26 cellular contexts compared by ENCODE assay signal in genomic region chr22:26785942-26786341, GRCh38.
DNase-seq lines count a peak whose midpoint lies in the region; ATAC-seq and TF ChIP-seq lines count a peak whose summit lies in the region.
"Had no signal": no experiment of that assay in that cellular context is flagged by ENCODE, and none has a peak within 500 bp of the region (broad histone marks: within the 10 kb centered on the region; RNA-seq: fewer than 3 reads in every experiment).

No MANE protein-coding gene starts in this region.

- H2AFZ ChIP-seq in OCI-LY7 (ENCODE audit: low read length), result no peak overlapping the region

- no peaks in the 10 kb centered on the region; the same call in 1 of the 2 replicates for H3K36me3 ChIP-seq in OCI-LY7 (ENCODE audit: insufficient read depth, low read length)
- H3K36me3 ChIP-seq: brain microvascular endothelial cell had no signal

- peak overlapping the region; percentile 38 for H3K27ac Mint-ChIP-seq in activated naive CD4-positive, alpha-beta T cell treated with anti-CD3 and anti-CD28 coated beads, Interleukin-2, amount 10 ng/mL, durations not matched to agents 7 days and 5 days
- H3K27ac Mint-ChIP-seq in stimulated activated naive B cell treated with anti-CD40 and anti-IgM and Interleukin-4, amounts not matched to agents 10 μg/mL and 1 μg/mL and 100 μg/mL, for 72 hours, result peak overlapping the region; percentile 62
- H3K27ac Mint-ChIP-seq: activated CD4-positive, alpha-beta memory T cell treated with anti-CD3 and anti-CD28 coated beads for 36 hours had no signal

- ATAC-seq in stimulated activated naive B cell treated with anti-CD40 and anti-IgM and Interleukin-4, amounts not matched to agents 10 μg/mL and 1 μg/mL and 100 μg/mL, for 72 hours (replicated peaks), result peak; percentile 18 to 55

- H3K4me1 Mint-ChIP-seq in activated naive CD4-positive, alpha-beta T cell treated with anti-CD3 and anti-CD28 coated beads, Interleukin-2, amount 10 ng/mL, durations not matched to agents 7 days and 5 days, result peaks cover 3% of the 10 kb centered on the region
- H3K4me1 Mint-ChIP-seq in stimulated activated naive B cell treated with anti-CD40 and anti-IgM and Interleukin-4, amounts not matched to agents 10 μg/mL and 1 μg/mL and 100 μg/mL, for 72 hours, result peaks cover 4 to 23% of the 10 kb centered on the region in 2 donors

- no peaks in the 10 kb centered on the region for H3K9me3 Mint-ChIP-seq in activated naive CD4-positive, alpha-beta T cell treated with anti-CD3 and anti-CD28 coated beads, Interleukin-2, amount 10 ng/mL, durations not matched to agents 7 days and 5 days
- peaks cover 0 to 3% of the 10 kb centered on the region in 2 donors for H3K9me3 Mint-ChIP-seq in stimulated activated naive B cell treated with anti-CD40 and anti-IgM and Interleukin-4, amounts not matched to agents 10 μg/mL and 1 μg/mL and 100 μg/mL, for 72 hours
- H3K9me3 Mint-ChIP-seq: activated CD4-positive, alpha-beta memory T cell treated with anti-CD3 and anti-CD28 coated beads for 36 hours; CD4-positive, alpha-beta memory T cell had no signal

- H3K36me3 Mint-ChIP-seq in activated naive CD4-positive, alpha-beta T cell treated with anti-CD3 and anti-CD28 coated beads, Interleukin-2, amount 10 ng/mL, durations not matched to agents 7 days and 5 days, result peaks cover 21% of the 10 kb centered on the region
- H3K36me3 Mint-ChIP-seq in stimulated activated naive B cell treated with anti-CD40 and anti-IgM and Interleukin-4, amounts not matched to agents 10 μg/mL and 1 μg/mL and 100 μg/mL, for 72 hours, result peaks cover 36 to 67% of the 10 kb centered on the region in 2 donors

- H3K9me3 ChIP-seq in OCI-LY7 (ENCODE audit: low read length), result no peaks in the 10 kb centered on the region
- H3K9me3 ChIP-seq: psoas muscle, sigmoid colon, testis had no signal

- H3K27ac ChIP-seq in OCI-LY7 (ENCODE audit: low read depth, low read length, poor library complexity, severe bottlenecking), result no peak overlapping the region
- H3K27ac ChIP-seq: brain microvascular endothelial cell, psoas muscle, sigmoid colon, SK-N-MC, testis had no signal

- POLR2A ChIA-PET in OCI-LY7 (lab: Charles Lee), result interaction anchor here (0.7 to 1.2 kb wide), 2 partner anchors 10 to 841 kb away, joined by 3 read pairs; no protein-coding TSS in a partner anchor

- TF ChIP-seq CTCF in GM20000 (IDR thresholded peaks at IDR 0.05; ENCODE audit: extremely low read depth, missing control alignments), result no peak
- TF ChIP-seq CTCF in OCI-LY7 (conservative IDR thresholded peaks at IDR 0.05; ENCODE audit: low read length), result no peak

- CTCF ChIA-PET in activated naive CD4-positive, alpha-beta T cell treated with anti-CD3 and anti-CD28 coated beads, Interleukin-2, amount 10 ng/mL, durations not matched to agents 7 days and 5 days (lab: Charles Lee), result interaction anchor here (1.1 kb wide), 1 partner anchor 10 kb away, joined by 4 read pairs; no protein-coding TSS in a partner anchor
- CTCF ChIA-PET in OCI-LY7 (lab: Charles Lee; ENCODE audit: unreplicated experiment), result no interaction called here

- no peaks in the 10 kb centered on the region for H3K27me3 Mint-ChIP-seq in activated naive CD4-positive, alpha-beta T cell treated with anti-CD3 and anti-CD28 coated beads, Interleukin-2, amount 10 ng/mL, durations not matched to agents 7 days and 5 days
- no peaks in the 10 kb centered on the region for H3K27me3 Mint-ChIP-seq in stimulated activated naive B cell treated with anti-CD40 and anti-IgM and Interleukin-4, amounts not matched to agents 10 μg/mL and 1 μg/mL and 100 μg/mL, for 72 hours
- H3K27me3 Mint-ChIP-seq: activated CD4-positive, alpha-beta memory T cell treated with anti-CD3 and anti-CD28 coated beads for 36 hours; CD4-positive, alpha-beta memory T cell had no signal

- intact Hi-C loops in OCI-LY7 (cut with micrococcal nuclease; ENCODE audit: unreplicated experiment), result no loop called here

- no peaks in the 10 kb centered on the region for H3K79me2 ChIP-seq in OCI-LY7 (ENCODE audit: insufficient read depth, low read depth, low read length)

- no peak overlapping the region for H3K4me3 ChIP-seq in OCI-LY7 (ENCODE audit: low read depth, low read length, poor library complexity, severe bottlenecking)
- H3K4me3 ChIP-seq: psoas muscle, sigmoid colon, SK-N-MC, testis had no signal

- peaks cover 13% of the 10 kb centered on the region for H3K4me1 ChIP-seq in OCI-LY7 (ENCODE audit: insufficient read depth, low read length, poor library complexity, severe bottlenecking)
- H3K4me1 ChIP-seq: sigmoid colon, testis had no signal

- H4K20me1 ChIP-seq in OCI-LY7 (ENCODE audit: insufficient read depth, low read length), result no peaks in the 10 kb centered on the region

- no peaks in the 10 kb centered on the region for H3K9me2 ChIP-seq in OCI-LY7 (ENCODE audit: insufficient read depth, low read length)

- no peak overlapping the region for H3K4me3 Mint-ChIP-seq in activated naive CD4-positive, alpha-beta T cell treated with anti-CD3 and anti-CD28 coated beads, Interleukin-2, amount 10 ng/mL, durations not matched to agents 7 days and 5 days
- no peak overlapping the region for H3K4me3 Mint-ChIP-seq in stimulated activated naive B cell treated with anti-CD40 and anti-IgM and Interleukin-4, amounts not matched to agents 10 μg/mL and 1 μg/mL and 100 μg/mL, for 72 hours
- H3K4me3 Mint-ChIP-seq: activated CD4-positive, alpha-beta memory T cell treated with anti-CD3 and anti-CD28 coated beads for 36 hours; CD4-positive, alpha-beta memory T cell had no signal

- 0 out of 2 replicates have a peak overlapping the region, but pooled peaks have one; percentile 2 for H3K4me2 ChIP-seq in OCI-LY7 (ENCODE audit: low read length)

- no peak for DNase-seq in activated naive CD4-positive, alpha-beta T cell treated with anti-CD3 and anti-CD28 coated beads, Interleukin-2, amount 10 ng/mL, durations not matched to agents 7 days and 5 days
- DNase-seq in activated naive CD4-positive, alpha-beta T cell (lab: John Stamatoyannopoulos, UW), result no peak
- peak; percentile 47 for DNase-seq in GM20000 (ENCODE audit: low spot score)
- DNase-seq in OCI-LY7 (ENCODE audit: low spot score), result peak; percentile 19
- no peak for DNase-seq in stimulated activated naive B cell treated with anti-CD40 and anti-IgM and Interleukin-4, amounts not matched to agents 10 μg/mL and 1 μg/mL and 100 μg/mL, for 72 hours
- DNase-seq in activated gamma-delta T cell (lab: John Stamatoyannopoulos, UW), result no peak
- no peak for DNase-seq in COLO829 (ENCODE audit: low spot score)
- no peak for DNase-seq in activated CD8-positive, alpha-beta memory T cell treated with anti-CD3 and anti-CD28 coated beads, Interleukin-2, amount 50 U/mL, for 48 hours
- DNase-seq: activated CD4-positive, alpha-beta memory T cell treated with anti-CD3 and anti-CD28 coated beads for 36 hours; activated CD4-positive, CD25-positive, alpha-beta regulatory T cell treated with anti-CD3 and anti-CD28 coated beads, Interleukin-2, amount 50 U/mL, for 72 hours; activated effector memory CD4-positive, alpha-beta T cell treated with Interleukin-2 at 50 U/mL for 16 hours; amniotic stem cell; brain microvascular endothelial cell; CD4-positive, alpha-beta memory T cell; DMS 273 treated with DMSO at 0.1 percent for 48 hours; mesenchymal stem cell; NCI-H1417 treated with DMSO at 0.1 percent for 48 hours; NCI-H2107; NCI-H446; NCI-H774; psoas muscle; sigmoid colon; stimulated activated CD4-positive, alpha-beta T cell treated with anti-CD3 and anti-CD28 coated beads, Interleukin-4, amount 100 ng/mL, for 4 hours; stimulated activated naive CD4-positive, alpha-beta T cell; testis had no signal

- no TSS peak for BruUV-seq in OCI-LY7 (replicated peaks; lab: Mats Ljungman, UMichigan)

Comparison
In these comparisons a context has a peak if more than half of its experiments do, and no peak if none do; other contexts are left out.
1. DNase-seq: peak in GM20000 (single experiment) and OCI-LY7 (single experiment); none in activated naive CD4-positive, alpha-beta T cell treated with anti-CD3 and anti-CD28 coated beads, Interleukin-2, amount 10 ng/mL, durations not matched to agents 7 days and 5 days (single experiment), activated naive CD4-positive, alpha-beta T cell (0 of 4), stimulated activated naive B cell treated with anti-CD40 and anti-IgM and Interleukin-4, amounts not matched to agents 10 μg/mL and 1 μg/mL and 100 μg/mL, for 72 hours (single experiment), activated gamma-delta T cell (single experiment), COLO829 (single experiment) and activated CD8-positive, alpha-beta memory T cell treated with anti-CD3 and anti-CD28 coated beads, Interleukin-2, amount 50 U/mL, for 48 hours (single experiment).